In genomic region chr4:69910016-69910782, GRCh38 we compare ENCODE assay signal across 11 cellular contexts. TPM values are rescaled to one million over a fixed set of nuclear protein-coding genes. Genes with fewer than 3 reads are reported as not detected.
DNase-seq lines count a peak whose midpoint lies in the region; ATAC-seq, FAIRE-seq and TF ChIP-seq lines count a peak whose summit lies in the region.
"Had no signal": no experiment of that assay in that cellular context is flagged by ENCODE, and none has a peak within 500 bp of the region (broad histone marks: within the 10 kb centered on the region; RNA-seq: fewer than 3 reads in every experiment).

No MANE protein-coding gene starts in this region.

- ATAC-seq in GM21360 (IDR thresholded peaks at IDR 0.05; ENCODE audit: unreplicated experiment) (peak; percentile 94), HG03108 (IDR thresholded peaks at IDR 0.05; ENCODE audit: unreplicated experiment) (peak; percentile 77)

- no peaks in the 10 kb centered on the region for H3K27me3 Mint-ChIP-seq in activated naive CD4-positive, alpha-beta T cell treated with anti-CD3 and anti-CD28 coated beads, Interleukin-2, amount 10 ng/mL, durations not matched to agents 7 days and 5 days
- H3K27me3 Mint-ChIP-seq: central memory CD8-positive, alpha-beta T cell had no signal

- no peak for TF ChIP-seq CTCF in WERI-Rb-1 (IDR thresholded peaks at IDR 0.05; ENCODE audit: low read depth, low read length)

- H3K9me3 ChIP-seq in WERI-Rb-1 (ENCODE audit: severe bottlenecking) = no peaks in the 10 kb centered on the region
- H3K9me3 ChIP-seq: prostate gland had no signal

- FAIRE-seq in GM12891 (lab: Jason Lieb, UNC) = no peak

- H3K36me3 ChIP-seq in WERI-Rb-1 = no peaks in the 10 kb centered on the region
- H3K36me3 ChIP-seq: prostate gland had no signal

- no peak overlapping the region for H3K27ac Mint-ChIP-seq in activated naive CD4-positive, alpha-beta T cell treated with anti-CD3 and anti-CD28 coated beads, Interleukin-2, amount 10 ng/mL, durations not matched to agents 7 days and 5 days

- CTCF ChIA-PET in activated naive CD4-positive, alpha-beta T cell treated with anti-CD3 and anti-CD28 coated beads, Interleukin-2, amount 10 ng/mL, durations not matched to agents 7 days and 5 days (lab: Charles Lee) = no interaction called here

- no peaks in the 10 kb centered on the region for H3K27me3 ChIP-seq in WERI-Rb-1 (ENCODE audit: insufficient read depth, low read depth, severe bottlenecking)

- no peaks in the 10 kb centered on the region for H3K4me1 Mint-ChIP-seq in activated naive CD4-positive, alpha-beta T cell treated with anti-CD3 and anti-CD28 coated beads, Interleukin-2, amount 10 ng/mL, durations not matched to agents 7 days and 5 days
- H3K4me1 Mint-ChIP-seq: central memory CD8-positive, alpha-beta T cell had no signal

- no peak overlapping the region for H3K27ac ChIP-seq in WERI-Rb-1
- H3K27ac ChIP-seq: C4-2B, prostate gland had no signal

- no peaks in the 10 kb centered on the region for H3K9me3 Mint-ChIP-seq in activated naive CD4-positive, alpha-beta T cell treated with anti-CD3 and anti-CD28 coated beads, Interleukin-2, amount 10 ng/mL, durations not matched to agents 7 days and 5 days

- H3K36me3 Mint-ChIP-seq in activated naive CD4-positive, alpha-beta T cell treated with anti-CD3 and anti-CD28 coated beads, Interleukin-2, amount 10 ng/mL, durations not matched to agents 7 days and 5 days = no peaks in the 10 kb centered on the region

- TF ChIP-seq POLR2A in GM12891 (IDR thresholded peaks at IDR 0.05; ENCODE audit: low read depth, low read length) = no peak
- TF ChIP-seq POLR2A in erythroblast (IDR thresholded peaks at IDR 0.05; ENCODE audit: low read length) = no peak

- no peak overlapping the region for H3K4me3 ChIP-seq in WERI-Rb-1 (ENCODE audit: low read depth, low read length)
- H3K4me3 ChIP-seq: prostate gland had no signal

- H3K4me3 Mint-ChIP-seq in activated naive CD4-positive, alpha-beta T cell treated with anti-CD3 and anti-CD28 coated beads, Interleukin-2, amount 10 ng/mL, durations not matched to agents 7 days and 5 days = no peak overlapping the region
- H3K4me3 Mint-ChIP-seq: central memory CD8-positive, alpha-beta T cell had no signal

- no peak for DNase-seq in GM12891 (ENCODE audit: insufficient read length, low spot score)
- peak; percentile 83 for DNase-seq in dedifferentiated amniotic fluid mesenchymal stem cell (ENCODE audit: extremely low spot score)
- DNase-seq in erythroblast (lab: John Stamatoyannopoulos, UW) = no peak
- no peak for DNase-seq in WERI-Rb-1
- no peak for DNase-seq in activated naive CD4-positive, alpha-beta T cell treated with anti-CD3 and anti-CD28 coated beads, Interleukin-2, amount 10 ng/mL, durations not matched to agents 7 days and 5 days
- DNase-seq in HuH-7 (ENCODE audit: low spot score) = no peak

TF ChIP-seq in GM12891, 5 proteins besides CTCF, POLR2A, EP300 and RAD21:
- TF ChIP-seq SPI1 (IDR thresholded peaks at IDR 0.05; ENCODE audit: low read depth, low read length) = peak; percentile 41; the same call in 1 of the 2 replicates
- no peak for TF ChIP-seq POU2F2 (IDR thresholded peaks at IDR 0.05; ENCODE audit: low read depth, low read length)

RNA-seq across cellular contexts. Expression of gene CSN1S1, which starts 20.7 kb away (rescaled TPM):
- polyA plus RNA-seq in GM12891 (2012; ENCODE audit: low read depth, missing spikeins) = not detected

RNA-seq across cellular contexts. Expression of gene SULT1E1, which starts 50.3 kb away (rescaled TPM):
- not detected for polyA plus RNA-seq in GM12891 (2012; ENCODE audit: low read depth, missing spikeins)

RNA-seq across cellular contexts. Expression of gene CSN2, which starts 55.3 kb away (rescaled TPM):
- polyA plus RNA-seq in GM12891 (2012; ENCODE audit: low read depth, missing spikeins) = not detected
